26 cellular contexts compared by ENCODE assay signal in genomic region chr15:62799037-62799436, GRCh38.
"Had no signal": no experiment of that assay in that cellular context is flagged by ENCODE, and none has a peak within 500 bp of the region (broad histone marks: within the 10 kb centered on the region; RNA-seq: fewer than 3 reads in every experiment).

No MANE protein-coding gene starts in this region.

- FAIRE-seq: RCC 7860, TTC549 had no signal

- H3K27me3 ChIP-seq: brain microvascular endothelial cell, cardiac muscle cell had no signal

- H3K36me3 ChIP-seq: brain microvascular endothelial cell, cardiac muscle cell had no signal

- ATAC-seq: activated T-cell treated with anti-CD3 and anti-CD28 coated beads, Interleukin-2, amount 50 U/mL, for 4 hours; PC-3; T-cell had no signal

- H3K4me3 ChIP-seq: cardiac muscle cell, SK-N-MC had no signal

- DNase-seq: activated B cell treated with CpG ODN at 0.5 μM for 24 hours; activated CD4-positive, alpha-beta T cell treated with anti-CD3 and anti-CD28 coated beads for 1 hour; activated CD4-positive, alpha-beta T cell treated with anti-CD3 and anti-CD28 coated beads, Interleukin-2, amount 10 ng/mL, durations not matched to agents 24 days and 14 days; activated CD4-positive, alpha-beta T cell treated with anti-CD3 and anti-CD28 coated beads, Interleukin-2, amount 50 U/mL, for 48 hours; activated effector memory CD4-positive, alpha-beta T cell treated with anti-CD3 and anti-CD28 coated beads, Interleukin-2, amount 50 U/mL, for 16 hours; activated naive CD4-positive, alpha-beta T cell treated with anti-CD3 and anti-CD28 coated beads for 36 hours; activated T-cell treated with anti-CD3 and anti-CD28 coated beads, Interleukin-2, amount 50 U/mL, for 4 hours; amygdala; brain microvascular endothelial cell; cerebellar nuclear complex; KG1; NCI-H1092; NCI-H2029; NCI-H2107; NCI-H2171 treated with DMSO at 0.1 percent for 48 hours; NCI-H226; NCI-H510A treated with DMSO at 0.1 percent for 48 hours; NCI-H69; PC-3; T-cell; T-helper 2 cell; T1000 had no signal

- H3K27ac ChIP-seq: brain microvascular endothelial cell, cardiac muscle cell, SK-N-MC had no signal
